35 cellular contexts compared by ENCODE assay signal in genomic region chr1:56916630-56917029, GRCh38. TPM values are rescaled to one million over a fixed set of nuclear protein-coding genes. Genes with fewer than 3 reads are reported as not detected.
"Had no signal": no experiment of that assay in that cellular context is flagged by ENCODE, and none has a peak within 500 bp of the region (broad histone marks: within the 10 kb centered on the region; RNA-seq: fewer than 3 reads in every experiment).

No MANE protein-coding gene starts in this region.

- ATAC-seq: activated CD8-positive, alpha-beta T cell treated with anti-CD3 and anti-CD28 coated beads for 36 hours; activated naive CD8-positive, alpha-beta T cell treated with anti-CD3 and anti-CD28 coated beads, Interleukin-2, amount 50 U/mL, for 24 hours; activated T-cell treated with anti-CD3 and anti-CD28 coated beads, Interleukin-2, amount 50 U/mL, for 72 hours; activated T-helper 17 cell treated with anti-CD3 and anti-CD28 coated beads, Interleukin-2, amount 50 U/mL, for 72 hours had no signal

- H3K27me3 ChIP-seq: ascending aorta, cardiac muscle cell had no signal

- H3K4me1 ChIP-seq: ascending aorta had no signal

- H3K36me3 ChIP-seq: ascending aorta, cardiac muscle cell had no signal

- H3K9me3 ChIP-seq: ascending aorta had no signal

- FAIRE-seq: bronchial epithelial cell, TTC549 had no signal

- H3K4me3 ChIP-seq: ascending aorta, cardiac muscle cell had no signal

- H3K27ac ChIP-seq: ascending aorta, cardiac muscle cell, VCaP had no signal

- DNase-seq: activated B cell treated with CpG ODN at 0.5 μM for 24 hours; activated CD4-positive, alpha-beta memory T cell treated with anti-CD3 and anti-CD28 coated beads for 36 hours; activated CD4-positive, alpha-beta T cell treated with anti-CD3 and anti-CD28 coated beads for 4 hours; activated CD4-positive, alpha-beta T cell treated with anti-CD3 and anti-CD28 coated beads, Interleukin-2, amount 10 ng/mL, durations not matched to agents 24 days and 14 days; activated CD4-positive, alpha-beta T cell treated with anti-CD3 and anti-CD28 coated beads, Interleukin-2, amount 50 U/mL, for 1 hour; activated CD4-positive, alpha-beta T cell treated with anti-CD3 and anti-CD28 coated beads, Interleukin-2, amount 50 U/mL, for 4 hours; activated CD4-positive, CD25-positive, alpha-beta regulatory T cell treated with anti-CD3 and anti-CD28 coated beads, Interleukin-2, amount 50 U/mL, for 72 hours; activated CD8-positive, alpha-beta memory T cell treated with anti-CD3 and anti-CD28 coated beads, Interleukin-2, amount 50 U/mL, for 4 hours; activated CD8-positive, alpha-beta T cell treated with anti-CD3 and anti-CD28 coated beads for 36 hours; activated effector memory CD4-positive, alpha-beta T cell treated with anti-CD3 and anti-CD28 coated beads, Interleukin-2, amount 50 U/mL, for 16 hours; activated gamma-delta T cell treated with Interleukin-2 at 50 U/mL for 16 hours; activated naive CD4-positive, alpha-beta T cell; activated naive CD4-positive, alpha-beta T cell treated with anti-CD3 and anti-CD28 coated beads for 36 hours; activated naive CD8-positive, alpha-beta T cell treated with anti-CD3 and anti-CD28 coated beads, Interleukin-2, amount 10 ng/mL, durations not matched to agents 7 days and 5 days; activated naive CD8-positive, alpha-beta T cell treated with anti-CD3 and anti-CD28 coated beads, Interleukin-2, amount 50 U/mL, for 24 hours; activated T-cell treated with anti-CD3 and anti-CD28 coated beads for 4 hours; activated T-cell treated with anti-CD3 and anti-CD28 coated beads, Interleukin-2, amount 50 U/mL, for 1 hour; activated T-cell treated with anti-CD3 and anti-CD28 coated beads, Interleukin-2, amount 50 U/mL, for 4 hours; activated T-cell treated with anti-CD3 and anti-CD28 coated beads, Interleukin-2, amount 50 U/mL, for 72 hours; amygdala; anterior cingulate cortex; cerebellar nuclear complex; T-helper 1 cell; T-helper 2 cell; T-helper 9 cell had no signal

RNA-seq across cellular contexts. Expression of gene C8B, which starts 49.2 kb away (rescaled TPM):
- total RNA-seq: activated B cell treated with CpG ODN at 0.5 μM for 24 hours; activated CD4-positive, alpha-beta memory T cell treated with anti-CD3 and anti-CD28 coated beads for 36 hours; activated CD4-positive, alpha-beta T cell treated with anti-CD3 and anti-CD28 coated beads, Interleukin-2, amount 10 ng/mL, durations not matched to agents 24 days and 14 days; activated CD8-positive, alpha-beta memory T cell treated with anti-CD3 and anti-CD28 coated beads for 36 hours; activated CD8-positive, alpha-beta T cell treated with anti-CD3 and anti-CD28 coated beads for 36 hours; activated naive CD4-positive, alpha-beta T cell treated with anti-CD3 and anti-CD28 coated beads for 36 hours; activated naive CD8-positive, alpha-beta T cell treated with anti-CD3 and anti-CD28 coated beads, Interleukin-2, amount 10 ng/mL, durations not matched to agents 7 days and 5 days; activated T-cell treated with anti-CD3 and anti-CD28 coated beads, Interleukin-2, amount 50 U/mL, for 4 hours; activated T-cell treated with anti-CD3 and anti-CD28 coated beads, Interleukin-2, amount 50 U/mL, for 72 hours; activated T-helper 1 cell treated with anti-CD3 and anti-CD28 coated beads, Interleukin-12 subunit alpha, Interleukin-12 subunit beta, Interleukin-2, Interleukin-4 antibody, amounts not matched to agents 30 ng/mL and 10 ng/mL and 1 ng/mL, durations not matched to agents 14 hours and 24 hours and 36 hours; activated T-helper 17 cell treated with anti-CD3 and anti-CD28 coated beads, Interleukin-2, amount 50 U/mL, for 72 hours; bronchial epithelial cell; cardiac muscle cell; chondrocyte had no signal
- polyA plus RNA-seq: adipose tissue, cardiac muscle cell had no signal
